Comparison of ENCODE assay signal across 19 cellular contexts in genomic region chr10:44439845-44440244, GRCh38. TPM values are rescaled to one million over a fixed set of nuclear protein-coding genes. Genes with fewer than 3 reads are reported as not detected.
DNase-seq lines count a peak whose midpoint lies in the region; ATAC-seq and TF ChIP-seq lines count a peak whose summit lies in the region.
"Had no signal": no experiment of that assay in that cellular context is flagged by ENCODE, and none has a peak within 500 bp of the region (broad histone marks: within the 10 kb centered on the region; RNA-seq: fewer than 3 reads in every experiment).

No MANE protein-coding gene starts in this region.

- ATAC-seq in HG02981 (IDR thresholded peaks at IDR 0.05; ENCODE audit: unreplicated experiment) (no peak), HG03571 (IDR thresholded peaks at IDR 0.05; ENCODE audit: unreplicated experiment) (no peak)

- DNase-seq in GM03348 (ENCODE audit: low spot score) (peak; percentile 1), osteoblast (ENCODE audit: insufficient read length, low spot score, missing footprints) (peak; percentile 27), WERI-Rb-1 (no peak), NOMO-1 treated with DMSO at 0.1 percent for 48 hours (lab: John Stamatoyannopoulos, UW; ENCODE audit: unreplicated experiment) (no peak)
- DNase-seq: BE2C; Caco-2; CD4-positive, alpha-beta T cell; DMS153; DMS79; GDM1; KG1 had no signal

- TF ChIP-seq CTCF in osteoblast (IDR thresholded peaks at IDR 0.05; ENCODE audit: extremely low read depth, low read depth, low read length) (no peak), WERI-Rb-1 (IDR thresholded peaks at IDR 0.05; ENCODE audit: low read depth, low read length) (no peak)

- no peak overlapping the region for H2AFZ ChIP-seq in osteoblast (ENCODE audit: low read length)

- H3K27me3 ChIP-seq in layer of hippocampus (ENCODE audit: control insufficient read depth, insufficient read depth, low read length) (no peaks in the 10 kb centered on the region), osteoblast (ENCODE audit: insufficient read depth, low read length) (no peaks in the 10 kb centered on the region), WERI-Rb-1 (ENCODE audit: insufficient read depth, low read depth, severe bottlenecking) (peaks cover 34% of the 10 kb centered on the region)
- H3K27me3 ChIP-seq: BE2C had no signal

- peaks cover 8% of the 10 kb centered on the region for H3K4me1 ChIP-seq in osteoblast (ENCODE audit: insufficient read depth, low read length)
- H3K4me1 ChIP-seq: BE2C, Caco-2, HAP-1 had no signal

- H3K9me3 ChIP-seq in osteoblast (ENCODE audit: low read depth, low read length) (no peaks in the 10 kb centered on the region), WERI-Rb-1 (ENCODE audit: severe bottlenecking) (no peaks in the 10 kb centered on the region)
- H3K9me3 ChIP-seq: BE2C, Caco-2, HAP-1 had no signal

- H3K27ac ChIP-seq in cingulate gyrus (ENCODE audit: low read depth, low read length) (peak overlapping the region; percentile 51), layer of hippocampus (ENCODE audit: low read depth, low read length) (peak overlapping the region; percentile 71), osteoblast (ENCODE audit: low read depth, low read length) (no peak overlapping the region), WERI-Rb-1 (no peak overlapping the region)
- H3K27ac ChIP-seq: C4-2B had no signal

- H3K36me3 ChIP-seq in osteoblast (ENCODE audit: insufficient read depth, low read length) (no peaks in the 10 kb centered on the region), WERI-Rb-1 (no peaks in the 10 kb centered on the region)
- H3K36me3 ChIP-seq: BE2C, HAP-1 had no signal

- no peaks in the 10 kb centered on the region for H4K20me1 ChIP-seq in osteoblast (ENCODE audit: insufficient read depth, low read length)

- H3K4me3 ChIP-seq in osteoblast (ENCODE audit: insufficient read depth, low read length), result no peak overlapping the region
- no peak overlapping the region for H3K4me3 ChIP-seq in WERI-Rb-1 (ENCODE audit: low read depth, low read length)
- H3K4me3 ChIP-seq: HAP-1 had no signal

- no peaks in the 10 kb centered on the region for H3K79me2 ChIP-seq in osteoblast (ENCODE audit: insufficient read depth, low read length)

- H3K4me2 ChIP-seq in osteoblast (ENCODE audit: insufficient read depth, low read length), result no peak overlapping the region

RNA-seq across cellular contexts. Expression of gene CXCL12, which starts 54.9 kb away (rescaled TPM):
- 288 and 358 TPM in 2 replicates for total RNA-seq in osteoblast
- total RNA-seq: A172; CD4-positive, alpha-beta T cell; HT-29 had no signal

Comparison
In these comparisons a context has a peak if more than half of its experiments do, and no peak if none do; other contexts are left out.
1. DNase-seq: peak in GM03348 (single experiment) and osteoblast (single experiment); none in WERI-Rb-1 (single experiment) and NOMO-1 treated with DMSO at 0.1 percent for 48 hours (single experiment).
2. H3K27ac ChIP-seq: peak in cingulate gyrus (single experiment) and layer of hippocampus (single experiment); none in osteoblast (single experiment) and WERI-Rb-1 (single experiment).